In genomic region chr2:60675309-60675708, GRCh38 we compare ENCODE assay signal across 20 cellular contexts.
DNase-seq lines count a peak whose midpoint lies in the region; ATAC-seq and TF ChIP-seq lines count a peak whose summit lies in the region.
"Had no signal": no experiment of that assay in that cellular context is flagged by ENCODE, and none has a peak within 500 bp of the region (broad histone marks: within the 10 kb centered on the region; RNA-seq: fewer than 3 reads in every experiment).

No MANE protein-coding gene starts in this region.

- TF ChIP-seq CTCF in endodermal cell (conservative IDR thresholded peaks at IDR 0.05), result no peak

- H3K4me1 ChIP-seq in BLaER1 treated with 17β-estradiol and CSF1 and Interleukin-3, amounts not matched to agents 10 nM and 100 nM, result peaks cover 13 to 61% (median 42%) of the 10 kb centered on the region in 10 experiments
- H3K4me1 ChIP-seq in NT2/D1 (ENCODE audit: insufficient read depth, insufficient read length) (no peaks in the 10 kb centered on the region), endodermal cell (ENCODE audit: control insufficient read depth, insufficient read depth, low read length) (peaks cover 5% of the 10 kb centered on the region)
- H3K4me1 ChIP-seq: SJCRH30, upper lobe of right lung had no signal

- DNase-seq in H7, result peak; percentile 35
- DNase-seq in NT2/D1 (ENCODE audit: low read depth, low spot score), result no peak
- DNase-seq in endodermal cell, result peak; percentile 59
- DNase-seq in NCI-H526 treated with DMSO at 0.1 percent for 48 hours (lab: John Stamatoyannopoulos, UW), result no peak
- no peak for DNase-seq in KBM-7
- DNase-seq: HFFc6, MG63, NCI-H1417 treated with DMSO at 0.1 percent for 48 hours, RPMI8226, upper lobe of right lung had no signal

- in situ Hi-C loops in KBM-7 (cut with MboI; ENCODE audit: low pct_unique_long_range_greater_than_20kb, low sequenced_read_pairs), result no loop called here

- WGBS in endodermal cell (ENCODE audit: insufficient coverage in 1 of 2, insufficient read length in 1 of 2), 2 experiments, result 61% methylated on average over 3 of the region's 3 CpGs; no CpG with 5 or more reads in 1 of the 2 experiments

- peak overlapping the region in 8 of 11 experiments; percentile 60 to 83 (median 77); a peak in 14 of 22 replicates for H3K27ac ChIP-seq in BLaER1 treated with 17β-estradiol and CSF1 and Interleukin-3, amounts not matched to agents 10 nM and 100 nM
- no peak overlapping the region for H3K27ac ChIP-seq in endodermal cell (ENCODE audit: low read depth, low read length)
- H3K27ac ChIP-seq: BLaER1, cardiac muscle cell, ovary, SJCRH30, upper lobe of right lung had no signal

- H3K27me3 Mint-ChIP-seq in endodermal cell (ENCODE audit: insufficient read depth), result peaks cover 44% of the 10 kb centered on the region

- no peaks in the 10 kb centered on the region for H3K36me3 Mint-ChIP-seq in endodermal cell (ENCODE audit: low read depth)
- H3K36me3 Mint-ChIP-seq: activated CD8-positive, alpha-beta memory T cell treated with anti-CD3 and anti-CD28 coated beads, Interleukin-2, amount 10 ng/mL, durations not matched to agents 7 days and 5 days had no signal

- H3K4me1 Mint-ChIP-seq in endodermal cell, result peaks cover 26% of the 10 kb centered on the region

- H3K9me3 Mint-ChIP-seq in endodermal cell, result no peaks in the 10 kb centered on the region
- H3K9me3 Mint-ChIP-seq: activated naive CD8-positive, alpha-beta T cell treated with anti-CD3 and anti-CD28 coated beads, Interleukin-2, amount 50 U/mL, for 24 hours; HFFc6; nephron had no signal

- H3K4me3 Mint-ChIP-seq in endodermal cell, result no peak overlapping the region
- H3K4me3 Mint-ChIP-seq: activated CD8-positive, alpha-beta memory T cell treated with anti-CD3 and anti-CD28 coated beads, Interleukin-2, amount 10 ng/mL, durations not matched to agents 7 days and 5 days; activated naive CD8-positive, alpha-beta T cell treated with anti-CD3 and anti-CD28 coated beads, Interleukin-2, amount 50 U/mL, for 24 hours; HFFc6; nephron had no signal

- no peak overlapping the region for H3K27ac Mint-ChIP-seq in endodermal cell
- H3K27ac Mint-ChIP-seq: activated CD8-positive, alpha-beta memory T cell treated with anti-CD3 and anti-CD28 coated beads, Interleukin-2, amount 10 ng/mL, durations not matched to agents 7 days and 5 days; activated naive CD8-positive, alpha-beta T cell treated with anti-CD3 and anti-CD28 coated beads, Interleukin-2, amount 50 U/mL, for 24 hours; HFFc6; nephron had no signal

- H3K9ac ChIP-seq in BLaER1 treated with 17β-estradiol and CSF1 and Interleukin-3, amounts not matched to agents 10 nM and 100 nM, result peak overlapping the region in 6 of 11 experiments; percentile 13 to 49 (median 20); a peak in 3 of 22 replicates
- H3K9ac ChIP-seq in NT2/D1 (ENCODE audit: insufficient read length, low read depth) (peak overlapping the region; percentile 42), endodermal cell (ENCODE audit: extremely low read depth, low read length, poor library complexity, severe bottlenecking) (no peak overlapping the region)
- H3K9ac ChIP-seq: BLaER1 had no signal

- ATAC-seq in HG03139 (IDR thresholded peaks at IDR 0.05; ENCODE audit: unreplicated experiment) (no peak), HG03039 (IDR thresholded peaks at IDR 0.05; ENCODE audit: unreplicated experiment) (no peak)

- no peaks in the 10 kb centered on the region for H3K9me3 ChIP-seq in BLaER1 treated with 17β-estradiol and CSF1 and Interleukin-3, amounts not matched to agents 10 nM and 100 nM (replicated peaks in 1 of 11)
- H3K9me3 ChIP-seq in NT2/D1 (ENCODE audit: insufficient read depth, low read length) (no peaks in the 10 kb centered on the region), endodermal cell (ENCODE audit: control insufficient read depth, low read length) (no peaks in the 10 kb centered on the region)
- H3K9me3 ChIP-seq: BLaER1, MG63, ovary, SJCRH30, upper lobe of right lung had no signal

- no peaks in the 10 kb centered on the region for H3K27me3 ChIP-seq in BLaER1 treated with 17β-estradiol and CSF1 and Interleukin-3, amounts not matched to agents 10 nM and 100 nM
- no peaks in the 10 kb centered on the region for H3K27me3 ChIP-seq in H7 (ENCODE audit: control insufficient read depth, insufficient read depth, low read length)
- no peaks in the 10 kb centered on the region for H3K27me3 ChIP-seq in NT2/D1 (ENCODE audit: insufficient read depth, insufficient read length)
- H3K27me3 ChIP-seq in endodermal cell (ENCODE audit: control insufficient read depth, insufficient read depth, low read length, poor library complexity, severe bottlenecking), result peaks cover 53% of the 10 kb centered on the region
- H3K27me3 ChIP-seq: BLaER1, ovary, SJCRH30, upper lobe of right lung had no signal

- no peaks in the 10 kb centered on the region for H3K36me3 ChIP-seq in BLaER1 treated with 17β-estradiol and CSF1 and Interleukin-3, amounts not matched to agents 10 nM and 100 nM
- H3K36me3 ChIP-seq in H7 (replicated peaks; ENCODE audit: control insufficient read depth, insufficient read depth, low read length) (no peaks in the 10 kb centered on the region), NT2/D1 (ENCODE audit: insufficient read depth, insufficient read length, low read length) (no peaks in the 10 kb centered on the region), endodermal cell (ENCODE audit: control insufficient read depth, insufficient read depth, low read length) (no peaks in the 10 kb centered on the region)
- H3K36me3 ChIP-seq: BLaER1, cardiac muscle cell, MG63, ovary, SJCRH30, upper lobe of right lung had no signal

- peak overlapping the region in 9 of 11 experiments; percentile 26 to 93 (median 81); a peak in 16 of 22 replicates for H3K4me2 ChIP-seq in BLaER1 treated with 17β-estradiol and CSF1 and Interleukin-3, amounts not matched to agents 10 nM and 100 nM
- H3K4me2 ChIP-seq: BLaER1 had no signal

- no peaks in the 10 kb centered on the region for H4K20me1 ChIP-seq in BLaER1 treated with 17β-estradiol and CSF1 and Interleukin-3, amounts not matched to agents 10 nM and 100 nM
- H4K20me1 ChIP-seq: BLaER1 had no signal

- H3K4me3 ChIP-seq in BLaER1 treated with 17β-estradiol and CSF1 and Interleukin-3, amounts not matched to agents 10 nM and 100 nM, result no peak overlapping the region
- no peak overlapping the region for H3K4me3 ChIP-seq in H7 (ENCODE audit: insufficient read depth, low read depth, low read length)
- no peak overlapping the region for H3K4me3 ChIP-seq in NT2/D1 (ENCODE audit: insufficient read length, low read depth)
- no peak overlapping the region for H3K4me3 ChIP-seq in endodermal cell (ENCODE audit: low read length)
- H3K4me3 ChIP-seq: BLaER1, cardiac muscle cell, MG63, ovary, SJCRH30, upper lobe of right lung had no signal

Comparison
In these comparisons a context has a peak if more than half of its experiments do, and no peak if none do; other contexts are left out.
1. DNase-seq: peak in H7 (single experiment) and endodermal cell (single experiment); none in NT2/D1 (single experiment), NCI-H526 treated with DMSO at 0.1 percent for 48 hours (single experiment) and KBM-7 (single experiment).